ENCODE assay signal across 18 cellular contexts in genomic region chr1:225888898-225889690, GRCh38. TPM values are rescaled to one million over a fixed set of nuclear protein-coding genes. Genes with fewer than 3 reads are reported as not detected.
DNase-seq lines count a peak whose midpoint lies in the region; ATAC-seq, FAIRE-seq and TF ChIP-seq lines count a peak whose summit lies in the region.
"Had no signal": no experiment of that assay in that cellular context is flagged by ENCODE, and none has a peak within 500 bp of the region (broad histone marks: within the 10 kb centered on the region; RNA-seq: fewer than 3 reads in every experiment).

TSS of gene LEFTY1 (minus strand) at chr1:225889146. CDS start at chr1:225889066, 80 bp downstream.

- no peak for TF ChIP-seq CTCF in GM10266 (IDR thresholded peaks at IDR 0.05; ENCODE audit: control insufficient read depth, insufficient read depth, low read depth, missing control alignments)
- no peak for TF ChIP-seq CTCF in WTC11 (IDR thresholded peaks at IDR 0.05)
- no peak for TF ChIP-seq CTCF in progenitor cell of endocrine pancreas (IDR thresholded peaks at IDR 0.05; ENCODE audit: unreplicated experiment)
- no peak for TF ChIP-seq CTCF in upper lobe of right lung (IDR thresholded peaks at IDR 0.05)

- peak; percentile 50 for ATAC-seq in WTC11
- ATAC-seq in upper lobe of right lung: no peak

- H3K27me3 Mint-ChIP-seq in WTC11 (ENCODE audit: low read depth) (no peaks in the 10 kb centered on the region; the same call in 1 of the 2 replicates), progenitor cell of endocrine pancreas (no peaks in the 10 kb centered on the region)
- H3K27me3 Mint-ChIP-seq: memory B cell had no signal

- intact Hi-C loops in upper lobe of right lung (cut with DNase I): no loop called here

- H3K4me1 ChIP-seq in small intestine (ENCODE audit: control insufficient read depth in 2 of 2, insufficient read depth in 1 of 2, low read depth in 1 of 2, low read length in 1 of 2): peaks cover 0 to 5% of the 10 kb centered on the region in 2 donors
- H3K4me1 ChIP-seq in upper lobe of right lung: no peaks in the 10 kb centered on the region
- H3K4me1 ChIP-seq: parathyroid adenoma had no signal

- H3K4me1 Mint-ChIP-seq in WTC11 (peaks cover 43% of the 10 kb centered on the region), progenitor cell of endocrine pancreas (ENCODE audit: low read depth) (peaks cover 27% of the 10 kb centered on the region)

- H3K27me3 ChIP-seq in small intestine (ENCODE audit: control insufficient read depth in 2 of 2, insufficient read depth in 2 of 2, low read length in 2 of 2) (no peaks in the 10 kb centered on the region), upper lobe of right lung (no peaks in the 10 kb centered on the region)
- H3K27me3 ChIP-seq: hepatocyte had no signal

- WGBS in small intestine, 3 donors: 67 to 77% (median 73%) methylated on average over 12 of the region's 12 CpGs

- peak; percentile 15 for DNase-seq in GM10266 (ENCODE audit: extremely low spot score)
- DNase-seq in WTC11 (ENCODE audit: low spot score): peak; percentile 42
- peak; percentile 87 for DNase-seq in islet precursor cell
- no peak for DNase-seq in progenitor cell of endocrine pancreas (ENCODE audit: low spot score, unreplicated experiment)
- DNase-seq in small intestine: no peak
- DNase-seq in upper lobe of right lung: no peak
- DNase-seq in NCI-H748 treated with DMSO at 0.1 percent for 48 hours (lab: John Stamatoyannopoulos, UW): no peak
- DNase-seq: activated B cell treated with CpG ODN at 0.5 μM for 24 hours, C1 segment of cervical spinal cord, NCI-H1417, NCI-H446, PC-9 had no signal

- H3K36me3 Mint-ChIP-seq in WTC11 (0 out of 2 replicates have a peak, but pooled peaks cover 4% of the 10 kb centered on the region), progenitor cell of endocrine pancreas (ENCODE audit: insufficient read depth) (peaks cover 6% of the 10 kb centered on the region)
- H3K36me3 Mint-ChIP-seq: memory B cell had no signal

- H3K27ac ChIP-seq in small intestine (ENCODE audit: low read depth in 1 of 2, low read length in 1 of 2) (no peak within 1 kb of the TSS), upper lobe of right lung (no peak within 1 kb of the TSS)
- H3K27ac ChIP-seq: hepatocyte, KMS-11, parathyroid adenoma, PC-9 had no signal

- H3K27ac Mint-ChIP-seq in WTC11: peak within 1 kb of the TSS; percentile 78
- peak within 1 kb of the TSS; percentile 90 for H3K27ac Mint-ChIP-seq in progenitor cell of endocrine pancreas
- H3K27ac Mint-ChIP-seq: activated B cell treated with CpG ODN at 0.5 μM for 24 hours, memory B cell had no signal

- no peaks in the 10 kb centered on the region for H3K9me3 ChIP-seq in small intestine (ENCODE audit: control insufficient read depth, low read depth)
- H3K9me3 ChIP-seq in upper lobe of right lung: no peaks in the 10 kb centered on the region

- no peaks in the 10 kb centered on the region for H3K36me3 ChIP-seq in small intestine (ENCODE audit: control insufficient read depth in 2 of 2, insufficient read depth in 2 of 2, low read length in 2 of 2)
- no peaks in the 10 kb centered on the region for H3K36me3 ChIP-seq in upper lobe of right lung

- no peak for FAIRE-seq in small intestine (lab: Jason Lieb, UNC)
- FAIRE-seq: GM19239 had no signal

- H3K4me3 Mint-ChIP-seq in WTC11 (peak within 1 kb of the TSS; percentile 69), progenitor cell of endocrine pancreas (ENCODE audit: low read depth) (peak within 1 kb of the TSS; percentile 63)
- H3K4me3 Mint-ChIP-seq: activated B cell treated with CpG ODN at 0.5 μM for 24 hours, memory B cell had no signal

- POLR2A ChIA-PET in WTC11 (lab: Charles Lee): interaction anchor here (0.5 to 1.5 kb wide), 7 partner anchors 8 to 402 kb away, joined by 3 to 5 read pairs (median 3); partner anchors contain the start of gene PYCR2

- CTCF ChIA-PET in WTC11 (lab: Charles Lee): interaction anchor here (0.7 to 4.3 kb wide), 11 partner anchors 9 to 414 kb away, joined by 3 to 21 read pairs (median 6); no protein-coding TSS in a partner anchor

- H3K9me3 Mint-ChIP-seq in WTC11 (no peaks in the 10 kb centered on the region), progenitor cell of endocrine pancreas (ENCODE audit: low read depth) (no peaks in the 10 kb centered on the region)
- H3K9me3 Mint-ChIP-seq: activated B cell treated with CpG ODN at 0.5 μM for 24 hours, memory B cell had no signal

- H3K4me3 ChIP-seq in small intestine (ENCODE audit: low read depth in 1 of 2, low read length in 2 of 2) (no peak within 1 kb of the TSS), upper lobe of right lung (no peak within 1 kb of the TSS)
- H3K4me3 ChIP-seq: hepatocyte, PC-9 had no signal

TF ChIP-seq in WTC11, 78 proteins besides CTCF, POLR2A, EP300 and RAD21:
- TF ChIP-seq KAT7 (CRISPR knock-in tag; IDR thresholded peaks at IDR 0.05; ENCODE audit: borderline replicate concordance) (peak; percentile 25; the same call in 1 of the 2 replicates), IRF2 (CRISPR knock-in tag; IDR thresholded peaks at IDR 0.05; ENCODE audit: borderline replicate concordance, low read depth) (no peak), ZBTB21 (CRISPR knock-in tag; IDR thresholded peaks at IDR 0.05; ENCODE audit: borderline replicate concordance) (0 out of 2 replicates have a peak, but pooled peaks have one; percentile 18), ZNF423 (CRISPR knock-in tag; IDR thresholded peaks at IDR 0.05) (no peak), TP53 (CRISPR knock-in tag; IDR thresholded peaks at IDR 0.05) (0 out of 2 replicates have a peak, but pooled peaks have one; percentile 25)

RNA-seq across cellular contexts. Expression of gene LEFTY1, which starts in this region (rescaled TPM):
- 47.0 to 52.9 TPM (median 49.0 TPM) in 3 replicates for total RNA-seq in WTC11 (2021)
- total RNA-seq in progenitor cell of endocrine pancreas: 22.9 and 26.0 TPM in 2 replicates
- under 1 TPM in 1 of 3 donors, not detected in 2; 0.19 TPM for polyA plus RNA-seq in small intestine
- 0.35 TPM for total RNA-seq in upper lobe of right lung
- total RNA-seq: activated B cell treated with CpG ODN at 0.5 μM for 24 hours, epithelial cell of proximal tubule, PC-9 had no signal

Comparison
In these comparisons a context has a peak if more than half of its experiments do, and no peak if none do; other contexts are left out.
1. RNA of gene LEFTY1 (total RNA-seq): 47.0 to 52.9 TPM in WTC11 and 22.9 to 26.0 TPM in progenitor cell of endocrine pancreas; 0.35 TPM in upper lobe of right lung (single experiment); every median in the first group is over 10 times any median in the second.
2. DNase-seq: peak in GM10266 (single experiment), WTC11 (single experiment) and islet precursor cell (single experiment); none in progenitor cell of endocrine pancreas (single experiment), small intestine (single experiment), upper lobe of right lung (single experiment) and NCI-H748 treated with DMSO at 0.1 percent for 48 hours (single experiment).